Comparison of ENCODE assay signal across 8 cellular contexts in genomic region chr2:16305191-16305590, GRCh38.
"Had no signal": no experiment of that assay in that cellular context is flagged by ENCODE, and none has a peak within 500 bp of the region (broad histone marks: within the 10 kb centered on the region; RNA-seq: fewer than 3 reads in every experiment).

No MANE protein-coding gene starts in this region.

- H3K4me3 Mint-ChIP-seq: H9, HFFc6 had no signal

- DNase-seq: GM23248, GOT3, H7, H9, HCEC 1CT, HFFc6 had no signal

- H3K4me1 ChIP-seq: HAP-1 had no signal

- H3K36me3 ChIP-seq: HAP-1 had no signal

- H3K4me3 ChIP-seq: GM23248, HAP-1 had no signal

- ATAC-seq: HCT116 had no signal

- H3K27ac Mint-ChIP-seq: H9, HFFc6 had no signal

- H3K27ac ChIP-seq: GM23248 had no signal

- H2AFZ ChIP-seq: GM23248 had no signal

- H3K9me3 ChIP-seq: HAP-1 had no signal
